In genomic region chr12:27515671-27516070, GRCh38 we compare ENCODE assay signal across 1 cellular context.
TF ChIP-seq lines count a peak whose summit lies in the region.

No MANE protein-coding gene starts in this region.

TF ChIP-seq in GM23338, 12 proteins besides CTCF, POLR2A, EP300 and RAD21 (continued from another document):
- TF ChIP-seq, protein P1, sequence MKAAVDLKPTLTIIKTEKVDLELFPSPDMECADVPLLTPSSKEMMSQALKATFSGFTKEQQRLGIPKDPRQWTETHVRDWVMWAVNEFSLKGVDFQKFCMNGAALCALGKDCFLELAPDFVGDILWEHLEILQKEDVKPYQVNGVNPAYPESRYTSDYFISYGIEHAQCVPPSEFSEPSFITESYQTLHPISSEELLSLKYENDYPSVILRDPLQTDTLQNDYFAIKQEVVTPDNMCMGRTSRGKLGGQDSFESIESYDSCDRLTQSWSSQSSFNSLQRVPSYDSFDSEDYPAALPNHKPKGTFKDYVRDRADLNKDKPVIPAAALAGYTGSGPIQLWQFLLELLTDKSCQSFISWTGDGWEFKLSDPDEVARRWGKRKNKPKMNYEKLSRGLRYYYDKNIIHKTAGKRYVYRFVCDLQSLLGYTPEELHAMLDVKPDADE (IDR thresholded peaks at IDR 0.05) = no peak
- TF ChIP-seq POLR2AphosphoS5 (IDR thresholded peaks at IDR 0.05; ENCODE audit: low read depth) (no peak), JUNB (IDR thresholded peaks at IDR 0.05; ENCODE audit: unreplicated experiment) (no peak), NANOG (IDR thresholded peaks at IDR 0.05; ENCODE audit: borderline replicate concordance) (no peak), EZH2 (IDR thresholded peaks at IDR 0.05; ENCODE audit: low read depth, unreplicated experiment) (no peak), ZNF114 (CRISPR knock-in tag; IDR thresholded peaks at IDR 0.05) (no peak)
- TF ChIP-seq, protein P2, sequence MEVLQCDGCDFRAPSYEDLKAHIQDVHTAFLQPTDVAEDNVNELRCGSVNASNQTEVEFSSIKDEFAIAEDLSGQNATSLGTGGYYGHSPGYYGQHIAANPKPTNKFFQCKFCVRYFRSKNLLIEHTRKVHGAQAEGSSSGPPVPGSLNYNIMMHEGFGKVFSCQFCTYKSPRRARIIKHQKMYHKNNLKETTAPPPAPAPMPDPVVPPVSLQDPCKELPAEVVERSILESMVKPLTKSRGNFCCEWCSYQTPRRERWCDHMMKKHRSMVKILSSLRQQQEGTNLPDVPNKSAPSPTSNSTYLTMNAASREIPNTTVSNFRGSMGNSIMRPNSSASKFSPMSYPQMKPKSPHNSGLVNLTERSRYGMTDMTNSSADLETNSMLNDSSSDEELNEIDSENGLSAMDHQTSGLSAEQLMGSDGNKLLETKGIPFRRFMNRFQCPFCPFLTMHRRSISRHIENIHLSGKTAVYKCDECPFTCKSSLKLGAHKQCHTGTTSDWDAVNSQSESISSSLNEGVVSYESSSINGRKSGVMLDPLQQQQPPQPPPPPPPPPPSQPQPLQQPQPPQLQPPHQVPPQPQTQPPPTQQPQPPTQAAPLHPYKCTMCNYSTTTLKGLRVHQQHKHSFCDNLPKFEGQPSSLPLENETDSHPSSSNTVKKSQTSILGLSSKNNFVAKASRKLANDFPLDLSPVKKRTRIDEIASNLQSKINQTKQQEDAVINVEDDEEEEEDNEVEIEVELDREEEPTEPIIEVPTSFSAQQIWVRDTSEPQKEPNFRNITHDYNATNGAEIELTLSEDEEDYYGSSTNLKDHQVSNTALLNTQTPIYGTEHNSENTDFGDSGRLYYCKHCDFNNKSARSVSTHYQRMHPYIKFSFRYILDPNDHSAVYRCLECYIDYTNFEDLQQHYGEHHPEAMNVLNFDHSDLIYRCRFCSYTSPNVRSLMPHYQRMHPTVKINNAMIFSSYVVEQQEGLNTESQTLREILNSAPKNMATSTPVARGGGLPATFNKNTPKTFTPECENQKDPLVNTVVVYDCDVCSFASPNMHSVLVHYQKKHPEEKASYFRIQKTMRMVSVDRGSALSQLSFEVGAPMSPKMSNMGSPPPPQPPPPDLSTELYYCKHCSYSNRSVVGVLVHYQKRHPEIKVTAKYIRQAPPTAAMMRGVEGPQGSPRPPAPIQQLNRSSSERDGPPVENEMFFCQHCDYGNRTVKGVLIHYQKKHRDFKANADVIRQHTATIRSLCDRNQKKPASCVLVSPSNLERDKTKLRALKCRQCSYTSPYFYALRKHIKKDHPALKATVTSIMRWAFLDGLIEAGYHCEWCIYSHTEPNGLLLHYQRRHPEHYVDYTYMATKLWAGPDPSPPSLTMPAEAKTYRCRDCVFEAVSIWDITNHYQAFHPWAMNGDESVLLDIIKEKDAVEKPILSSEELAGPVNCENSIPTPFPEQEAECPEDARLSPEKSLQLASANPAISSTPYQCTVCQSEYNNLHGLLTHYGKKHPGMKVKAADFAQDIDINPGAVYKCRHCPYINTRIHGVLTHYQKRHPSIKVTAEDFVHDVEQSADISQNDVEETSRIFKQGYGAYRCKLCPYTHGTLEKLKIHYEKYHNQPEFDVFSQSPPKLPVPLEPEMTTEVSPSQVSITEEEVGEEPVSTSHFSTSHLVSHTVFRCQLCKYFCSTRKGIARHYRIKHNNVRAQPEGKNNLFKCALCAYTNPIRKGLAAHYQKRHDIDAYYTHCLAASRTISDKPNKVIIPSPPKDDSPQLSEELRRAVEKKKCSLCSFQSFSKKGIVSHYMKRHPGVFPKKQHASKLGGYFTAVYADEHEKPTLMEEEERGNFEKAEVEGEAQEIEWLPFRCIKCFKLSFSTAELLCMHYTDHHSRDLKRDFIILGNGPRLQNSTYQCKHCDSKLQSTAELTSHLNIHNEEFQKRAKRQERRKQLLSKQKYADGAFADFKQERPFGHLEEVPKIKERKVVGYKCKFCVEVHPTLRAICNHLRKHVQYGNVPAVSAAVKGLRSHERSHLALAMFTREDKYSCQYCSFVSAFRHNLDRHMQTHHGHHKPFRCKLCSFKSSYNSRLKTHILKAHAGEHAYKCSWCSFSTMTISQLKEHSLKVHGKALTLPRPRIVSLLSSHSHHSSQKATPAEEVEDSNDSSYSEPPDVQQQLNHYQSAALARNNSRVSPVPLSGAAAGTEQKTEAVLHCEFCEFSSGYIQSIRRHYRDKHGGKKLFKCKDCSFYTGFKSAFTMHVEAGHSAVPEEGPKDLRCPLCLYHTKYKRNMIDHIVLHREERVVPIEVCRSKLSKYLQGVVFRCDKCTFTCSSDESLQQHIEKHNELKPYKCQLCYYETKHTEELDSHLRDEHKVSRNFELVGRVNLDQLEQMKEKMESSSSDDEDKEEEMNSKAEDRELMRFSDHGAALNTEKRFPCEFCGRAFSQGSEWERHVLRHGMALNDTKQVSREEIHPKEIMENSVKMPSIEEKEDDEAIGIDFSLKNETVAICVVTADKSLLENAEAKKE (CRISPR knock-in tag; IDR thresholded peaks at IDR 0.05) = no peak
